8 cellular contexts compared by ENCODE assay signal in the genomic region with DNA sequence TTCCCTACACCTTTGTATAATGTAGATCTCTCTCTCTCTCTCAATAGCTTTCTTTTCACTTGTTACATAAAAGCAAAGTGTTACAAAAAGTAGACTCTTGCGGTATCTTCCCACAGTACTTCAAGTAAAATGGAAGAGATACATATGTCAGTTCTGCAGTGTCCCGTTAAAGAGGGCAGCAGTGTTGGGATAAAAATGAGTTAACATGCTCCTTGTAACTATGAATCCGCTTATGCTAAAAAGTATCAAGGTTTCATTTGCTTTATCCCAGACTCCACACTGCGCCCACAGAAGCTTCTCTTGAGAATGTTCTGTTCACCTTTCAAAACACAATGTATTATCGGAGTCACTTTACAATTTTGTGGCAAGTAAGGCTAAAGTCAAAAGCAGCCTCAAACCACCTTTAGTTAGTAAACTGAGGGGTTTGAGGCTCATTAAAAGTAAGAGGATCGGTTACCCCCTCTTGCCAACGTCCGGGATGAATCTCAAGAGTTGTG. TPM values are rescaled to one million over a fixed set of nuclear protein-coding genes. Genes with fewer than 3 reads are reported as not detected.
A peak's percentile ranks its signal among the peaks of the same experiment; 100 is the strongest.
DNase-seq lines count a peak whose midpoint lies in the region; ATAC-seq and TF ChIP-seq lines count a peak whose summit lies in the region.

No MANE protein-coding gene starts in this region.

- H3K4me3 Mint-ChIP-seq in activated T-cell treated with anti-CD3 and anti-CD28 coated beads, Interleukin-2, amount 50 U/mL, for 72 hours: peak overlapping the region; percentile 86 to 100
- H3K4me3 Mint-ChIP-seq in immature natural killer cell: peak overlapping the region; percentile 90 to 98 (median 95)

- intact Hi-C loops in adrenal gland (cut with DNase I): no loop called here
- intact Hi-C loops in stomach (cut with DNase I; ENCODE audit: low total_unique reads): no loop called here

- peaks cover 4 to 9% of the 10 kb centered on the region in 2 donors for H3K36me3 Mint-ChIP-seq in activated T-cell treated with anti-CD3 and anti-CD28 coated beads, Interleukin-2, amount 50 U/mL, for 72 hours (ENCODE audit: insufficient read depth in 2 of 2)
- peaks cover 0 to 3% (median 0%) of the 10 kb centered on the region in 3 donors for H3K36me3 Mint-ChIP-seq in immature natural killer cell

- H3K9me3 ChIP-seq in adrenal gland (replicated peaks in 1 of 3) (no peaks in the 10 kb centered on the region), stomach (no peaks in the 10 kb centered on the region)

- H3K27ac ChIP-seq in adrenal gland (peak overlapping the region; percentile 40 to 98 (median 94)), stomach (peak overlapping the region; percentile 93 to 98 (median 96))

- peak overlapping the region; percentile 0 to 96 (median 57) for H3K4me3 ChIP-seq in adrenal gland
- peak overlapping the region; percentile 67 to 87 (median 80) for H3K4me3 ChIP-seq in stomach

- TF ChIP-seq POLR2A in adrenal gland (IDR thresholded peaks at IDR 0.05) (no peak), stomach (IDR thresholded peaks at IDR 0.05) (no peak)

- POLR2A ChIA-PET in GM10248 (lab: Yijun Ruan, JAX): no interaction called here

- H3K9me3 Mint-ChIP-seq in activated T-cell treated with anti-CD3 and anti-CD28 coated beads, Interleukin-2, amount 50 U/mL, for 72 hours: no peaks in the 10 kb centered on the region
- H3K9me3 Mint-ChIP-seq in immature natural killer cell: no peaks in the 10 kb centered on the region

- DNase-seq in activated T-cell treated with anti-CD3 and anti-CD28 coated beads, Interleukin-2, amount 50 U/mL, for 72 hours: no peak
- DNase-seq in activated T-cell treated with anti-CD3 and anti-CD28 coated beads for 4 hours (no peak), adrenal gland (no peak), immature natural killer cell (peak in 1 of 3 donors; percentile 8), stomach (no peak), GM10248 (ENCODE audit: extremely low spot score) (no peak)

- TF ChIP-seq EP300 in stomach (IDR thresholded peaks at IDR 0.05): no peak

- H3K4me1 ChIP-seq in adrenal gland (replicated peaks in 1 of 2) (peaks cover 8 to 19% of the 10 kb centered on the region in 2 donors), stomach (peaks cover 6 to 39% (median 27%) of the 10 kb centered on the region in 4 donors)

- no peaks in the 10 kb centered on the region for H3K27me3 ChIP-seq in adrenal gland
- H3K27me3 ChIP-seq in stomach: no peaks in the 10 kb centered on the region

- H3K4me1 Mint-ChIP-seq in activated T-cell treated with anti-CD3 and anti-CD28 coated beads, Interleukin-2, amount 50 U/mL, for 72 hours (ENCODE audit: low read depth): peaks cover 37% of the 10 kb centered on the region
- H3K4me1 Mint-ChIP-seq in immature natural killer cell: peaks cover 25 to 52% of the 10 kb centered on the region in 2 donors

- no peak for ATAC-seq in activated T-cell treated with anti-CD3 and anti-CD28 coated beads, Interleukin-2, amount 50 U/mL, for 72 hours (replicated peaks in 1 of 2)
- ATAC-seq in HG03571 (IDR thresholded peaks at IDR 0.05; ENCODE audit: unreplicated experiment): peak; percentile 0
- ATAC-seq in GM19035 (IDR thresholded peaks at IDR 0.05; ENCODE audit: unreplicated experiment): no peak

- 0 to 2% (median 1%) methylated on average over 8 of the region's 8 CpGs for WGBS in adrenal gland, 4 donors
- WGBS in stomach, 5 donors: 0 to 3% (median 1%) methylated on average over 8 of the region's 8 CpGs

- H3K27ac Mint-ChIP-seq in activated T-cell treated with anti-CD3 and anti-CD28 coated beads, Interleukin-2, amount 50 U/mL, for 72 hours: peak overlapping the region; percentile 99
- peak overlapping the region; percentile 89 to 98 (median 96) for H3K27ac Mint-ChIP-seq in immature natural killer cell

- H3K36me3 ChIP-seq in adrenal gland (replicated peaks in 1 of 2) (no peaks in the 10 kb centered on the region), stomach (no peaks in the 10 kb centered on the region)

- H3K27me3 Mint-ChIP-seq in activated T-cell treated with anti-CD3 and anti-CD28 coated beads, Interleukin-2, amount 50 U/mL, for 72 hours (ENCODE audit: low read depth): no peaks in the 10 kb centered on the region
- H3K27me3 Mint-ChIP-seq in immature natural killer cell (ENCODE audit: low read depth in 3 of 3): peaks cover 0 to 12% (median 5%) of the 10 kb centered on the region in 3 donors

- CTCF ChIA-PET in GM10248 (lab: Yijun Ruan, JAX): interaction anchor here (1.9 kb wide), 1 partner anchor 13 kb away, joined by 12 read pairs; no protein-coding TSS in a partner anchor

- TF ChIP-seq CTCF in adrenal gland (IDR thresholded peaks at IDR 0.05) (no peak), stomach (IDR thresholded peaks at IDR 0.05) (no peak), GM10248 (IDR thresholded peaks at IDR 0.05; ENCODE audit: control extremely low read depth, extremely low read depth, low read depth, missing control alignments) (no peak)

RNA-seq across cellular contexts. Expression of a gene that starts 0.8 kb away (rescaled TPM):
- 10 to 100 TPM; 70.9 to 75.0 TPM for total RNA-seq in activated T-cell treated with anti-CD3 and anti-CD28 coated beads, Interleukin-2, amount 50 U/mL, for 72 hours
- 10 to 100 TPM; 23.2 to 70.4 (median 37.4) TPM for total RNA-seq in adrenal gland
- polyA plus RNA-seq in adrenal gland: 10 to 100 TPM in 1 of 3 donors, 1 to 10 TPM in 2; 3.7 to 20.2 (median 5.6) TPM
- polyA plus RNA-seq in immature natural killer cell: 10 to 100 TPM in 2 of 3 donors, 1 to 10 TPM in 1; 7.0 to 16.1 (median 10.7) TPM
- 100 to 1,000 TPM in 1 of 5 donors, 10 to 100 TPM in 4; 10.7 to 124 (median 47.2) TPM for total RNA-seq in stomach
- 1 to 10 TPM; 4.5 to 5.7 (median 4.7) TPM for polyA plus RNA-seq in stomach
